Comparison of ENCODE assay signal across 8 cellular contexts in the genomic region with DNA sequence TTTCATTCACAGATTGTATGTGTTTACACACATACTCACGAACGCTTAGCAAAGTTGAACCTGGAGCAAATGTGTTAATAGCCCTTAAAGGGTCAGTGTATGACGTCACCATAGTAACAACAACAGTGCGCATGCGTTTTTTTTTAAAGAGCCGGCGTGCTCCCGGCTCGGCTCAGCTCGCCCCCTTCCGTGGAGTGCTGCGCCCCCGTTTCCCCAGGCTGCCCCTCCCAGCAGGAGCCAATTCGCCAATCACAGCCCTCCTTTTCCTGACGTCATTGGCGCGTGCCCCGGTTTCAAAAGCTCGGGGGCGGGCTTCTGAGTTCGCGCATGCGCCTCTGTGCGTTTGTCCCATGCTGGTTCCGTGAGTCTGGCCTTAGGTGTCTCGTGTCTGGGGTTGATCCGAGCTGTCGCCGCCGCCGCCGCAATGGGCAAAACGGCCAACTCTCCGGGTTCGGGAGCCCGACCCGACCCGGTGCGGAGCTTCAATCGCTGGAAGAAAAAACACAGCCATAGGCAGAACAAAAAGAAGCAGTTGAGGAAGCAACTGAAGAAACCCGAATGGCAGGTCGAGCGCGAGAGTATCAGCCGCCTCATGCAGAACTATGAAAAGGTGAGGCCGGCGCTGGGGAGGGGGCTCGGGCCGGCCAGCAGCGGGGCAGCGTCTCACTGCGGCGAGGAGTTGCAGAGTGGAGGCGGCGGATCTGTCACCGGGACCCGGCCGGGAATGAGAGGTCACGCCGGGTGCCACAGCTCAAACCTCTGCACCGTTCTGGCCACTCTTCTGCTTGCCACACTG. TPM values are rescaled to one million over a fixed set of nuclear protein-coding genes. Genes with fewer than 3 reads are reported as not detected.
DNase-seq lines count a peak whose midpoint lies in the region; ATAC-seq and TF ChIP-seq lines count a peak whose summit lies in the region.

A gene (plus strand): TSS at position 340 of the 796 bp plus-strand sequence. CDS start 85 bp downstream, at position 425.

- no peak within 1 kb of the TSS for H3K23ac ChIP-seq in H9 (ENCODE audit: insufficient read length, low read depth, low read length)

- peaks cover 34% of the 10 kb centered on the region; the same call in 1 of the 2 replicates for H3K79me2 ChIP-seq in H9 (ENCODE audit: insufficient read depth, low read length)

- peaks cover 17% of the 10 kb centered on the region for H3K4me1 ChIP-seq in ES-I3 (ENCODE audit: insufficient read depth, low read length)
- H3K4me1 ChIP-seq in H9 (ENCODE audit: insufficient read depth, low read length) = peaks cover 4% of the 10 kb centered on the region; the same call in 1 of the 2 replicates

- peak; percentile 96 for ATAC-seq in stimulated activated naive CD8-positive, alpha-beta T cell treated with anti-CD3 and anti-CD28 coated beads, Interleukin-15, amount 100 ng/mL, for 72 hours

- peak within 1 kb of the TSS; percentile 100 for H2AFZ ChIP-seq in H9 (ENCODE audit: low read length)

- peak within 1 kb of the TSS; percentile 86 for H3K4me2 ChIP-seq in H9 (ENCODE audit: insufficient read depth, insufficient read length, low read length)

- H2BK15ac ChIP-seq in H9 (ENCODE audit: low read depth, low read length) = no peak within 1 kb of the TSS

- H3K9me3 ChIP-seq in ES-I3 (ENCODE audit: control insufficient read depth, insufficient read depth, low read length) (no peaks in the 10 kb centered on the region), H9 (ENCODE audit: control insufficient read depth, low read depth, low read length) (no peaks in the 10 kb centered on the region), MG63 (no peaks in the 10 kb centered on the region)

- peak within 1 kb of the TSS; percentile 100 for H3K4me3 Mint-ChIP-seq in H9
- H3K4me3 Mint-ChIP-seq in nephron progenitor cell = peak within 1 kb of the TSS; percentile 100
- H3K4me3 Mint-ChIP-seq in stimulated activated naive CD8-positive, alpha-beta T cell treated with anti-CD3 and anti-CD28 coated beads, Interleukin-15, amount 100 ng/mL, for 72 hours = peak within 1 kb of the TSS; percentile 99 to 100

- H3K56ac ChIP-seq in H9 (ENCODE audit: insufficient read length, low read depth, low read length) = no peak within 1 kb of the TSS

- H3T11ph ChIP-seq in H9 (ENCODE audit: low read length) = no peak within 1 kb of the TSS

- H3K4me3 ChIP-seq in MG63 = peak within 1 kb of the TSS; percentile 87

- H2AK5ac ChIP-seq in H9 (ENCODE audit: insufficient read length, low read length) = no peak within 1 kb of the TSS

- H4K5ac ChIP-seq in H9 (ENCODE audit: insufficient read length, low read depth, low read length) = no peak within 1 kb of the TSS

- H2BK12ac ChIP-seq in H9 (ENCODE audit: insufficient read length, low read depth, low read length) = no peak within 1 kb of the TSS

- H2BK20ac ChIP-seq in H9 (ENCODE audit: low read depth, low read length, poor library complexity, severe bottlenecking) = no peak within 1 kb of the TSS

- H3K9ac ChIP-seq in ES-I3 (ENCODE audit: low read depth, low read length) (peak within 1 kb of the TSS; percentile 94), H9 (ENCODE audit: extremely low read depth, insufficient read length, low read length) (peak within 1 kb of the TSS; percentile 49)

- H3K27me3 ChIP-seq in H9 (ENCODE audit: insufficient read depth, low read length) = no peaks in the 10 kb centered on the region
- no peaks in the 10 kb centered on the region for H3K27me3 ChIP-seq in MG63

- DNase-seq in H9 = peak; percentile 97
- peak; percentile 96 for DNase-seq in MG63
- DNase-seq in SHP77 treated with DMSO at 0.1 percent for 48 hours (lab: John Stamatoyannopoulos, UW) = peak; percentile 78
- peak; percentile 99 for DNase-seq in activated effector memory CD4-positive, alpha-beta T cell treated with anti-CD3 and anti-CD28 coated beads, Interleukin-2, amount 50 U/mL, for 16 hours
- peak; percentile 97 for DNase-seq in fibroblast of the conjunctiva (ENCODE audit: low read depth)
- DNase-seq in nephron progenitor cell = peak; percentile 98
- DNase-seq in stimulated activated naive CD8-positive, alpha-beta T cell treated with anti-CD3 and anti-CD28 coated beads, Interleukin-15, amount 100 ng/mL, for 72 hours = peak; percentile 97 to 98

- H3K27ac ChIP-seq in H9 (ENCODE audit: insufficient read length, low read depth, low read length) = no peak within 1 kb of the TSS

- no peak within 1 kb of the TSS for H2BK5ac ChIP-seq in H9 (ENCODE audit: insufficient read length, low read length)

- no peak within 1 kb of the TSS for H3K18ac ChIP-seq in H9 (ENCODE audit: insufficient read length, low read depth, low read length)

- H3K27ac Mint-ChIP-seq in H9 = peak within 1 kb of the TSS; percentile 97 to 99 (median 98)
- H3K27ac Mint-ChIP-seq in nephron progenitor cell = peak within 1 kb of the TSS; percentile 99
- peak within 1 kb of the TSS; percentile 99 for H3K27ac Mint-ChIP-seq in stimulated activated naive CD8-positive, alpha-beta T cell treated with anti-CD3 and anti-CD28 coated beads, Interleukin-15, amount 100 ng/mL, for 72 hours

- H3K4me1 Mint-ChIP-seq in H9 = peaks cover 19 to 21% of the 10 kb centered on the region in 2 experiments
- peaks cover 30% of the 10 kb centered on the region for H3K4me1 Mint-ChIP-seq in nephron progenitor cell
- H3K4me1 Mint-ChIP-seq in stimulated activated naive CD8-positive, alpha-beta T cell treated with anti-CD3 and anti-CD28 coated beads, Interleukin-15, amount 100 ng/mL, for 72 hours = peaks cover 53% of the 10 kb centered on the region

- H4K20me1 ChIP-seq in H9 (ENCODE audit: control insufficient read depth, insufficient read depth, insufficient read length) = no peaks in the 10 kb centered on the region

- H3K27me3 Mint-ChIP-seq in H9 (ENCODE audit: low read depth) (0 out of 2 replicates have a peak, but pooled peaks cover 2% of the 10 kb centered on the region), nephron progenitor cell (ENCODE audit: low read depth, poor library complexity) (peaks cover 3% of the 10 kb centered on the region)
- no peaks in the 10 kb centered on the region for H3K27me3 Mint-ChIP-seq in stimulated activated naive CD8-positive, alpha-beta T cell treated with anti-CD3 and anti-CD28 coated beads, Interleukin-15, amount 100 ng/mL, for 72 hours

- peaks cover 5% of the 10 kb centered on the region for H3K79me1 ChIP-seq in H9 (ENCODE audit: insufficient read depth, low read depth, low read length, poor library complexity, severe bottlenecking)

- peaks cover 3% of the 10 kb centered on the region for H3K23me2 ChIP-seq in H9 (ENCODE audit: insufficient read length, low read depth, low read length, poor library complexity, severe bottlenecking)

- no peak for TF ChIP-seq CTCF in H9 (conservative IDR thresholded peaks at IDR 0.05)
- TF ChIP-seq CTCF in nephron progenitor cell (IDR thresholded peaks at IDR 0.05) = no peak

- no peak within 1 kb of the TSS for H3K4ac ChIP-seq in H9 (ENCODE audit: low read depth, low read length)

- WGBS in H9 (ENCODE audit: extremely low coverage, insufficient read length, low lambda C conversion rate) = no CpG with 5 or more reads among the region's 61 CpGs

- no peak within 1 kb of the TSS for H4K91ac ChIP-seq in H9 (ENCODE audit: insufficient read length, low read depth, low read length)

- no peaks in the 10 kb centered on the region; a peak in 1 of 5 replicates for H3K9me3 Mint-ChIP-seq in H9
- H3K9me3 Mint-ChIP-seq in nephron progenitor cell = no peaks in the 10 kb centered on the region
- no peaks in the 10 kb centered on the region for H3K9me3 Mint-ChIP-seq in stimulated activated naive CD8-positive, alpha-beta T cell treated with anti-CD3 and anti-CD28 coated beads, Interleukin-15, amount 100 ng/mL, for 72 hours

- H3K36me3 Mint-ChIP-seq in H9 (ENCODE audit: insufficient read depth in 1 of 3, low read depth in 3 of 3) (peaks cover 6 to 19% (median 19%) of the 10 kb centered on the region in 3 experiments; a peak in 6 of 7 replicates), nephron progenitor cell (ENCODE audit: low read depth) (peaks cover 28% of the 10 kb centered on the region)

- H3K36me3 ChIP-seq in ES-I3 (ENCODE audit: insufficient read depth, low read length) (0 out of 2 replicates have a peak, but pooled peaks cover 3% of the 10 kb centered on the region), MG63 (peaks cover 5% of the 10 kb centered on the region)

- H4K8ac ChIP-seq in H9 (replicated peaks; ENCODE audit: insufficient read length, low read depth, low read length) = no peak within 1 kb of the TSS

- no peak within 1 kb of the TSS for H2BK120ac ChIP-seq in H9 (ENCODE audit: low read depth, low read length, poor library complexity, severe bottlenecking)

- H3K14ac ChIP-seq in H9 (ENCODE audit: insufficient read depth, low read length) = peak within 1 kb of the TSS; percentile 69; the same call in 1 of the 2 replicates

RNA-seq across cellular contexts. Expression of the gene that starts here (rescaled TPM):
- 46.2 and 48.3 TPM in 2 replicates for total RNA-seq in H9 (2021)
- total RNA-seq in MG63 (2014; rRNA removed; shearing (Covaris generic); ENCODE audit: low replicate concordance) = 12.8 and 18.9 TPM in 2 replicates
